ENCODE assay signal across 8 cellular contexts in the genomic region with DNA sequence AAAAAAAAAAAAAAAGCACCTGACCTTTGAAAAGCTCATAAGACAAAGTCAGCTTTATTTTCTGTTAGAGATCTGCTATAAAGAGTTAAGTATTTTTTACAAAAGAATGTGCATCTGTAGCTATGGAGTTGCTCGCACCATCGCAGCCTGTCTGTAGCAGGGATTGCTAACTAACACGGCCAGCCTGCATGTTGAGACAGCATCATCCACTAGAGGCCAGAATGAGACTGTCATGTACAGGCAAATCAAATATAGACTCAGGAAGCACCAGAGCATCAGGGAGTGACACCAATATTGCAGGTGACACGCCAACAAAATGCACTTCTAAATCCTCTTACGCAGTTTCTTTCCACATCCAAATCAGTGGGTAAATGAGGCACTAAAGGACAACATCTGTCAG.
DNase-seq lines count a peak whose midpoint lies in the region; ATAC-seq and TF ChIP-seq lines count a peak whose summit lies in the region.

No MANE protein-coding gene starts in this region.

- no peaks in the 10 kb centered on the region for H3F3A ChIP-seq in OCI-LY1 (ENCODE audit: insufficient read depth, low read length)

- peaks cover 4% of the 10 kb centered on the region; the same call in 1 of the 2 replicates for H3K27me3 ChIP-seq in OCI-LY1 (ENCODE audit: insufficient read depth, low read length)

- no peak overlapping the region for H2AFZ ChIP-seq in OCI-LY1 (ENCODE audit: low read length)

- no peak overlapping the region for H3K27ac ChIP-seq in OCI-LY1 (ENCODE audit: low read depth, low read length, poor library complexity, severe bottlenecking)

- H3K9me3 ChIP-seq in OCI-LY1 (ENCODE audit: low read length) (no peaks in the 10 kb centered on the region), mucosa of descending colon (no peaks in the 10 kb centered on the region)

- no peak overlapping the region for H3K4me3 ChIP-seq in HFF-Myc (replicated peaks; ENCODE audit: low read depth, low read length)
- no peak overlapping the region for H3K4me3 ChIP-seq in OCI-LY1 (ENCODE audit: low read depth, low read length, poor library complexity, severe bottlenecking)
- H3K4me3 ChIP-seq in mucosa of descending colon, result no peak overlapping the region

- no peaks in the 10 kb centered on the region for H3K4me1 ChIP-seq in OCI-LY1 (ENCODE audit: insufficient read depth, low read length, severe bottlenecking)
- H3K4me1 ChIP-seq in mucosa of descending colon (ENCODE audit: low read depth), result no peaks in the 10 kb centered on the region

- no peaks in the 10 kb centered on the region for H3K36me3 ChIP-seq in OCI-LY1 (ENCODE audit: insufficient read depth, low read length)
- no peaks in the 10 kb centered on the region for H3K36me3 ChIP-seq in mucosa of descending colon (ENCODE audit: low read depth)

- H3K9ac ChIP-seq in OCI-LY1 (ENCODE audit: low read length), result no peak overlapping the region

- peak; percentile 46 for DNase-seq in ACHN
- DNase-seq in HFF-Myc (ENCODE audit: extremely low read depth, low read depth), result no peak
- DNase-seq in epidermal melanocyte (ENCODE audit: insufficient read length, low spot score), result peak; percentile 35
- peak in 2 of 3 donors; percentile 35 to 58 for DNase-seq in mucosa of descending colon

- TF ChIP-seq CTCF in HFF-Myc (IDR thresholded peaks at IDR 0.05; ENCODE audit: low read depth, low read length, missing control alignments) (peak; percentile 39), OCI-LY1 (IDR thresholded peaks at IDR 0.05; ENCODE audit: low read length) (peak; percentile 36), mucosa of descending colon (IDR thresholded peaks at IDR 0.05) (no peak)

- H4K20me1 ChIP-seq in OCI-LY1 (ENCODE audit: insufficient read depth, low read length), result no peaks in the 10 kb centered on the region

- H3K79me2 ChIP-seq in OCI-LY1 (ENCODE audit: insufficient read depth, low read length), result no peaks in the 10 kb centered on the region

- in situ Hi-C loops in ACHN (cut with HindIII; ENCODE audit: low pct_ligation_motif_present, low pct_unique_long_range_greater_than_20kb, low sequenced_read_pairs), result no loop called here

- H3K9me2 ChIP-seq in OCI-LY1 (ENCODE audit: low read depth, low read length), result no peaks in the 10 kb centered on the region

- intact Hi-C loops in mucosa of descending colon (cut with DNase I, micrococcal nuclease), result no loop called here

- H3K4me2 ChIP-seq in OCI-LY1 (ENCODE audit: low read length), result no peak overlapping the region

- ATAC-seq in mucosa of descending colon (peak; percentile 85), HG02763 (IDR thresholded peaks at IDR 0.05; ENCODE audit: unreplicated experiment) (no peak), HG02884 (IDR thresholded peaks at IDR 0.05; ENCODE audit: unreplicated experiment) (no peak), HG02885 (IDR thresholded peaks at IDR 0.05; ENCODE audit: poor library complexity, unreplicated experiment) (no peak)
